In the genomic region with DNA sequence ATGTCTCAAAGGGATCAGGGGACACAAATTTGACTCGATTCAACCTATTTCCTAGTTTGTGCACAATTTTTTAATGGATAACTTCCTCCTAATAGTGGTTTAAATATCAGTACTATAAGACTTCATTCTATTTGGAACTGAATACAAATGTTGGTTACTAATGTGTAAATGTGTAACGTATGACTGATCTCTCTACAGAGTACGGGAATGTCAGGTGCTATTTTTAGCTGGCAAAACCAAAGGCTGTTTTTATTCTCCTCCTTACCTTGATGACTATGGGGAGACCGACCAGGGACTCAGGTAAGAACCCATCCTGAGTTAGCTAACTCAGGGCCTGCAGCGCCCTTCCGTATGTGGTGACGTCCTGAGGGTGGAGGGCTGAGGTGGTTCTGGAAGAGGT, we compare ENCODE assay signal across 19 cellular contexts. TPM values are rescaled to one million over a fixed set of nuclear protein-coding genes. Genes with fewer than 3 reads are reported as not detected.
DNase-seq lines count a peak whose midpoint lies in the region; ATAC-seq, FAIRE-seq and TF ChIP-seq lines count a peak whose summit lies in the region.
"Had no signal": no experiment of that assay in that cellular context is flagged by ENCODE, and none has a peak within 500 bp of the region (broad histone marks: within the 10 kb centered on the region; RNA-seq: fewer than 3 reads in every experiment).

No MANE protein-coding gene starts in this region.

- H3K4me1 Mint-ChIP-seq in astrocyte (ENCODE audit: low read depth, unreplicated experiment): peaks cover 24% of the 10 kb centered on the region
- peaks cover 19 to 52% (median 36%) of the 10 kb centered on the region in 7 donors for H3K4me1 Mint-ChIP-seq in naive thymus-derived CD4-positive, alpha-beta T cell
- peaks cover 7 to 19% of the 10 kb centered on the region in 2 donors for H3K4me1 Mint-ChIP-seq in stimulated activated naive B cell treated with anti-CD40 and anti-IgM and Interleukin-4, amounts not matched to agents 10 μg/mL and 1 μg/mL and 100 μg/mL, for 72 hours

- H3K4me2 ChIP-seq in HepG2 (ENCODE audit: low read depth, low read length): no peak overlapping the region
- no peak overlapping the region for H3K4me2 ChIP-seq in astrocyte (ENCODE audit: low read length)
- H3K4me2 ChIP-seq: PC-9 had no signal

- TF ChIP-seq CTCF in HepG2 (CRISPR knock-in tag; IDR thresholded peaks at IDR 0.05): no peak
- no peak for TF ChIP-seq CTCF in right lobe of liver (IDR thresholded peaks at IDR 0.05)
- TF ChIP-seq CTCF in astrocyte (IDR thresholded peaks at IDR 0.05; ENCODE audit: insufficient read depth, low read depth, low read length): no peak

- TF ChIP-seq RAD21 in HepG2 (CRISPR knock-in tag; IDR thresholded peaks at IDR 0.05): no peak

- H2AFZ ChIP-seq in HepG2 (ENCODE audit: low read length): no peak overlapping the region
- H2AFZ ChIP-seq in astrocyte (ENCODE audit: low read depth, low read length): no peak overlapping the region
- H2AFZ ChIP-seq: PC-9 had no signal

- H3K4me1 ChIP-seq in HepG2 (ENCODE audit: insufficient read depth, low read length) (no peaks in the 10 kb centered on the region), right lobe of liver (no peaks in the 10 kb centered on the region), astrocyte (ENCODE audit: insufficient read depth, low read length) (peaks cover 26% of the 10 kb centered on the region), HAP-1 (no peaks in the 10 kb centered on the region)
- peaks cover 10 to 16% of the 10 kb centered on the region in 2 donors for H3K4me1 ChIP-seq in naive thymus-derived CD4-positive, alpha-beta T cell (ENCODE audit: control insufficient read depth in 2 of 2, insufficient read depth in 2 of 2, low read length in 2 of 2)
- H3K4me1 ChIP-seq: BE2C had no signal

- DNase-seq in HepG2 (ENCODE audit: low spot score) (no peak), right lobe of liver (no peak), astrocyte (ENCODE audit: low read depth) (no peak), epidermal melanocyte (ENCODE audit: insufficient read length, low spot score) (no peak), HAP-1 (ENCODE audit: low spot score in 2 of 2) (no peak), GM12891 (ENCODE audit: insufficient read length, low spot score) (no peak)
- DNase-seq in naive thymus-derived CD4-positive, alpha-beta T cell: no peak
- no peak for DNase-seq in stimulated activated naive B cell treated with anti-CD40 and anti-IgM and Interleukin-4, amounts not matched to agents 10 μg/mL and 1 μg/mL and 100 μg/mL, for 72 hours
- DNase-seq: BE2C, DMS 273 treated with DMSO at 0.1 percent for 48 hours, GOT3, HFFc6, Karpas-422, NCI-H1930, NCI-H2171, NCI-H446 treated with DMSO at 0.1 percent for 48 hours, NCI-H748 treated with DMSO at 0.1 percent for 48 hours, PC-9 had no signal

- H3K27ac ChIP-seq in HepG2 (ENCODE audit: extremely low read length, insufficient read depth, low read length): no peak overlapping the region
- no peak overlapping the region for H3K27ac ChIP-seq in right lobe of liver
- no peak overlapping the region for H3K27ac ChIP-seq in astrocyte (ENCODE audit: low read depth, low read length)
- H3K27ac ChIP-seq in naive thymus-derived CD4-positive, alpha-beta T cell (ENCODE audit: low read depth, low read length): no peak overlapping the region
- H3K27ac ChIP-seq: PC-9 had no signal

- no peak overlapping the region for H3K4me3 ChIP-seq in HepG2 (replicated peaks in 1 of 3; ENCODE audit: insufficient read depth in 1 of 3, low read depth in 2 of 3, low read length in 3 of 3)
- H3K4me3 ChIP-seq in right lobe of liver: no peak overlapping the region
- no peak overlapping the region for H3K4me3 ChIP-seq in astrocyte (ENCODE audit: insufficient read depth, low read depth, low read length)
- H3K4me3 ChIP-seq in naive thymus-derived CD4-positive, alpha-beta T cell (ENCODE audit: low read length): no peak overlapping the region
- no peak overlapping the region for H3K4me3 ChIP-seq in HAP-1
- H3K4me3 ChIP-seq: PC-9 had no signal

- H3K9ac ChIP-seq in HepG2 (ENCODE audit: insufficient read depth, low read depth, low read length): no peak overlapping the region
- no peak overlapping the region for H3K9ac ChIP-seq in astrocyte (ENCODE audit: low read length)

- CTCF ChIA-PET in HepG2 (lab: Yijun Ruan, JAX; ENCODE audit: low intra/inter-chr PET ratio, low total read pairs): no interaction called here
- CTCF ChIA-PET in naive thymus-derived CD4-positive, alpha-beta T cell (lab: Charles Lee): interaction anchor here (1.0 to 2.2 kb wide), 2 partner anchors 36 to 585 kb away, joined by 3 to 9 read pairs; no protein-coding TSS in a partner anchor

- no peak overlapping the region for H3K27ac Mint-ChIP-seq in astrocyte (ENCODE audit: unreplicated experiment)
- H3K27ac Mint-ChIP-seq in naive thymus-derived CD4-positive, alpha-beta T cell: peak overlapping the region in 8 of 9 donors; percentile 54 to 89 (median 74)
- peak overlapping the region; percentile 62 for H3K27ac Mint-ChIP-seq in stimulated activated naive B cell treated with anti-CD40 and anti-IgM and Interleukin-4, amounts not matched to agents 10 μg/mL and 1 μg/mL and 100 μg/mL, for 72 hours
- H3K27ac Mint-ChIP-seq: HFFc6 had no signal

- TF ChIP-seq EP300 in HepG2 (IDR thresholded peaks at IDR 0.05; ENCODE audit: low read depth in 2 of 2, low read length in 2 of 2) (no peak), HepG2 (CRISPR knock-in tag; IDR thresholded peaks at IDR 0.05; ENCODE audit: borderline replicate concordance) (no peak)

- intact Hi-C loops in HepG2 (cut with micrococcal nuclease; ENCODE audit: unreplicated experiment) (no loop called here), right lobe of liver (cut with DNase I) (no loop called here)
- intact Hi-C loops in naive thymus-derived CD4-positive, alpha-beta T cell (cut with micrococcal nuclease): no loop called here

- H3K9me3 Mint-ChIP-seq in astrocyte (ENCODE audit: unreplicated experiment): no peaks in the 10 kb centered on the region
- H3K9me3 Mint-ChIP-seq in naive thymus-derived CD4-positive, alpha-beta T cell: peaks cover 0 to 5% (median 0%) of the 10 kb centered on the region in 11 donors
- peaks cover 0 to 1% of the 10 kb centered on the region in 2 donors for H3K9me3 Mint-ChIP-seq in stimulated activated naive B cell treated with anti-CD40 and anti-IgM and Interleukin-4, amounts not matched to agents 10 μg/mL and 1 μg/mL and 100 μg/mL, for 72 hours
- H3K9me3 Mint-ChIP-seq: HFFc6 had no signal

- H4K20me1 ChIP-seq in HepG2 (ENCODE audit: insufficient read depth, low read length): no peaks in the 10 kb centered on the region
- no peaks in the 10 kb centered on the region for H4K20me1 ChIP-seq in astrocyte (ENCODE audit: insufficient read depth, low read length)

- FAIRE-seq in HepG2 (lab: Jason Lieb, UNC) (peak; percentile 44), astrocyte (lab: Jason Lieb, UNC) (no peak), GM12891 (lab: Jason Lieb, UNC) (no peak)

- ATAC-seq in HepG2: no peak
- no peak for ATAC-seq in right lobe of liver
- no peak for ATAC-seq in naive thymus-derived CD4-positive, alpha-beta T cell
- ATAC-seq in stimulated activated naive B cell treated with anti-CD40 and anti-IgM and Interleukin-4, amounts not matched to agents 10 μg/mL and 1 μg/mL and 100 μg/mL, for 72 hours (replicated peaks): no peak

- H3K27me3 ChIP-seq in HepG2 (ENCODE audit: control insufficient read depth in 1 of 2, insufficient read depth in 2 of 2, low read length in 2 of 2) (no peaks in the 10 kb centered on the region), right lobe of liver (no peaks in the 10 kb centered on the region), astrocyte (ENCODE audit: insufficient read depth, low read length) (no peaks in the 10 kb centered on the region), HAP-1 (ENCODE audit: low read depth) (no peaks in the 10 kb centered on the region)
- no peaks in the 10 kb centered on the region for H3K27me3 ChIP-seq in naive thymus-derived CD4-positive, alpha-beta T cell (ENCODE audit: control insufficient read depth in 2 of 2, insufficient read depth in 2 of 2, low read length in 2 of 2)
- H3K27me3 ChIP-seq: BE2C had no signal

- H3K27me3 Mint-ChIP-seq in astrocyte (ENCODE audit: low read depth, unreplicated experiment): no peaks in the 10 kb centered on the region
- no peaks in the 10 kb centered on the region for H3K27me3 Mint-ChIP-seq in naive thymus-derived CD4-positive, alpha-beta T cell
- H3K27me3 Mint-ChIP-seq in stimulated activated naive B cell treated with anti-CD40 and anti-IgM and Interleukin-4, amounts not matched to agents 10 μg/mL and 1 μg/mL and 100 μg/mL, for 72 hours: no peaks in the 10 kb centered on the region

- no TSS peak for BruUV-seq in HepG2 (replicated peaks; lab: Mats Ljungman, UMichigan)

- no peak for TF ChIP-seq POLR2A in HepG2 (IDR thresholded peaks at IDR 0.05; ENCODE audit: insufficient read depth in 1 of 2, low read depth in 2 of 2, low read length in 2 of 2)
- no peak for TF ChIP-seq POLR2A in right lobe of liver (IDR thresholded peaks at IDR 0.05)
- no peak for TF ChIP-seq POLR2A in GM12891 (IDR thresholded peaks at IDR 0.05; ENCODE audit: low read depth, low read length)

- H3K4me3 Mint-ChIP-seq in astrocyte (ENCODE audit: unreplicated experiment): peak overlapping the region; percentile 52
- H3K4me3 Mint-ChIP-seq in naive thymus-derived CD4-positive, alpha-beta T cell: no peak overlapping the region
- no peak overlapping the region for H3K4me3 Mint-ChIP-seq in stimulated activated naive B cell treated with anti-CD40 and anti-IgM and Interleukin-4, amounts not matched to agents 10 μg/mL and 1 μg/mL and 100 μg/mL, for 72 hours
- H3K4me3 Mint-ChIP-seq: HFFc6 had no signal

- POLR2A ChIA-PET in HepG2 (lab: Yijun Ruan, JAX): no interaction called here
- POLR2A ChIA-PET in naive thymus-derived CD4-positive, alpha-beta T cell (lab: Charles Lee): interaction anchor here (0.6 kb wide), 1 partner anchor 10 kb away, joined by 3 read pairs; no protein-coding TSS in a partner anchor

- H3K79me2 ChIP-seq in HepG2 (ENCODE audit: insufficient read depth, low read length) (no peaks in the 10 kb centered on the region), astrocyte (ENCODE audit: insufficient read depth, low read length) (no peaks in the 10 kb centered on the region)

- in situ Hi-C loops in HepG2 (cut with HindIII; ENCODE audit: extremely low pct_ligation_motif_present, low pct_unique_long_range_greater_than_20kb): no loop called here
- in situ Hi-C loops in HAP-1 (cut with MboI; ENCODE audit: low sequenced_read_pairs): no loop called here

- H3K36me3 Mint-ChIP-seq in astrocyte (ENCODE audit: low read depth, unreplicated experiment): peaks cover 31% of the 10 kb centered on the region
- H3K36me3 Mint-ChIP-seq in naive thymus-derived CD4-positive, alpha-beta T cell: peaks cover 0 to 63% (median 42%) of the 10 kb centered on the region in 5 donors
- peaks cover 28 to 64% of the 10 kb centered on the region in 2 donors for H3K36me3 Mint-ChIP-seq in stimulated activated naive B cell treated with anti-CD40 and anti-IgM and Interleukin-4, amounts not matched to agents 10 μg/mL and 1 μg/mL and 100 μg/mL, for 72 hours

- H3K36me3 ChIP-seq in HepG2 (replicated peaks in 1 of 2; ENCODE audit: control insufficient read depth in 1 of 2, insufficient read depth in 2 of 2, low read length in 2 of 2): peaks cover 23 to 64% of the 10 kb centered on the region in 2 experiments
- H3K36me3 ChIP-seq in right lobe of liver: peaks cover 5 to 81% (median 50%) of the 10 kb centered on the region in 4 donors
- peaks cover 23% of the 10 kb centered on the region for H3K36me3 ChIP-seq in astrocyte (ENCODE audit: insufficient read depth, low read length)
- peaks cover 23 to 56% (median 27%) of the 10 kb centered on the region in 3 experiments for H3K36me3 ChIP-seq in naive thymus-derived CD4-positive, alpha-beta T cell (ENCODE audit: control insufficient read depth in 2 of 3, insufficient read depth in 3 of 3, low read length in 3 of 3)
- peaks cover 41% of the 10 kb centered on the region for H3K36me3 ChIP-seq in HAP-1 (replicated peaks)

- no peaks in the 10 kb centered on the region for H3K9me3 ChIP-seq in HepG2 (ENCODE audit: low read length)
- no peaks in the 10 kb centered on the region for H3K9me3 ChIP-seq in right lobe of liver
- no peaks in the 10 kb centered on the region for H3K9me3 ChIP-seq in astrocyte (ENCODE audit: insufficient read depth, low read depth, low read length)
- H3K9me3 ChIP-seq in naive thymus-derived CD4-positive, alpha-beta T cell (ENCODE audit: control insufficient read depth in 2 of 3, low read length in 3 of 3): no peaks in the 10 kb centered on the region
- H3K9me3 ChIP-seq in HAP-1: no peaks in the 10 kb centered on the region
- H3K9me3 ChIP-seq: BE2C had no signal

- WGBS in HepG2 (ENCODE audit: low lambda C conversion rate): 96% methylated on average over 7 of the region's 7 CpGs
- WGBS in right lobe of liver (ENCODE audit: insufficient coverage, low coverage, low lambda C conversion rate, missing lambda C conversion rate): 82% methylated on average over 4 of the region's 7 CpGs

RNA-seq across cellular contexts. Expression of gene PRPH2, which starts 33.0 kb away (rescaled TPM):
- total RNA-seq in HepG2 (2016; rRNA removed; fragmentation: Illumina TruSeq; extraction: Trizol) (0.04 and 0.06 TPM in 2 replicates), right lobe of liver (under 1 TPM in 1 of 6 experiments, not detected in 5; 0.16 TPM), astrocyte (not detected in 2 replicates)
- total RNA-seq in HepG2 (2016; cell fraction: cytosol; rRNA removed; fragmentation: Illumina TruSeq; extraction: Trizol; ENCODE audit: low read depth): 0.10 TPM in 1 of 2 replicates, not detected in the other
- 0.04 TPM in 1 of 2 replicates, not detected in the other for total RNA-seq in HepG2 (2016; cell fraction: insoluble cytoplasmic fraction; rRNA removed; fragmentation: Illumina TruSeq; extraction: Trizol)
- total RNA-seq in HepG2 (2016; cell fraction: membrane; rRNA removed; fragmentation: Illumina TruSeq; extraction: Trizol): 0.10 TPM in 1 of 2 replicates, not detected in the other
- not detected in 2 replicates for total RNA-seq in HepG2 (2016; cell fraction: nucleus; rRNA removed; fragmentation: Illumina TruSeq; extraction: Trizol)
- 0.03 and 0.05 TPM in 2 replicates for polyA plus RNA-seq in HepG2 (2011; rRNA removed)
- 0.05 TPM in 2 replicates for polyA plus RNA-seq in HepG2 (2011; cell fraction: cytosol; rRNA removed)
- polyA plus RNA-seq in HepG2 (2011; cell fraction: nucleus; rRNA removed): 0.08 TPM in 1 of 2 replicates, not detected in the other
- not detected in 2 replicates for polyA plus RNA-seq in HepG2 (2012)
- polyA plus RNA-seq in HepG2 (2016; cell fraction: cytosol; fragmentation: Illumina TruSeq; extraction: Trizol; ENCODE audit: low read depth): not detected in 2 replicates
- polyA plus RNA-seq in HepG2 (2016; cell fraction: insoluble cytoplasmic fraction; fragmentation: Illumina TruSeq; extraction: Trizol; ENCODE audit: low read depth): not detected in 2 replicates
- polyA plus RNA-seq in HepG2 (2016; cell fraction: membrane; fragmentation: Illumina TruSeq; extraction: Trizol; ENCODE audit: low read depth): not detected in 2 replicates
- polyA plus RNA-seq in HepG2 (2016; cell fraction: nucleus; fragmentation: Illumina TruSeq; extraction: Trizol; ENCODE audit: insufficient read depth, low read depth): not detected in 2 replicates
- polyA minus RNA-seq in HepG2 (2011; rRNA and poly(A)+ RNA removed; ENCODE audit: low replicate concordance): not detected in 2 replicates
- not detected in 2 replicates for polyA minus RNA-seq in HepG2 (2011; cell fraction: cytosol; rRNA and poly(A)+ RNA removed)
- 0.12 TPM in 1 of 2 replicates, not detected in the other for polyA minus RNA-seq in HepG2 (2011; cell fraction: nucleus; rRNA and poly(A)+ RNA removed)
- not detected for total RNA-seq in naive thymus-derived CD4-positive, alpha-beta T cell
- polyA plus RNA-seq in naive thymus-derived CD4-positive, alpha-beta T cell: under 1 TPM; 0.14 to 0.20 TPM
- 0.04 TPM for polyA plus RNA-seq in GM12891 (2012; ENCODE audit: low read depth, missing spikeins)
- total RNA-seq: Daoy, PC-9 had no signal

RNA-seq across cellular contexts. Expression of gene TBCC, which starts 56.5 kb away (rescaled TPM):
- total RNA-seq in HepG2 (2016; rRNA removed; fragmentation: Illumina TruSeq; extraction: Trizol) (36.1 and 43.2 TPM in 2 replicates), right lobe of liver (10 to 100 TPM in 2 of 6 experiments, 1 to 10 TPM in 4; 5.4 to 12.2 (median 6.3) TPM), astrocyte (25.8 and 27.4 TPM in 2 replicates)
- 13.4 and 14.0 TPM in 2 replicates for total RNA-seq in HepG2 (2016; cell fraction: cytosol; rRNA removed; fragmentation: Illumina TruSeq; extraction: Trizol; ENCODE audit: low read depth)
- 37.2 and 41.5 TPM in 2 replicates for total RNA-seq in HepG2 (2016; cell fraction: insoluble cytoplasmic fraction; rRNA removed; fragmentation: Illumina TruSeq; extraction: Trizol)
- 20.4 and 22.9 TPM in 2 replicates for total RNA-seq in HepG2 (2016; cell fraction: membrane; rRNA removed; fragmentation: Illumina TruSeq; extraction: Trizol)
- total RNA-seq in HepG2 (2016; cell fraction: nucleus; rRNA removed; fragmentation: Illumina TruSeq; extraction: Trizol): 17.5 and 20.0 TPM in 2 replicates
- 14.8 and 18.0 TPM in 2 replicates for polyA plus RNA-seq in HepG2 (2011; rRNA removed)
- 14.9 and 15.6 TPM in 2 replicates for polyA plus RNA-seq in HepG2 (2011; cell fraction: cytosol; rRNA removed)
- polyA plus RNA-seq in HepG2 (2011; cell fraction: nucleus; rRNA removed): 12.6 and 13.8 TPM in 2 replicates
- 12.0 and 15.3 TPM in 2 replicates for polyA plus RNA-seq in HepG2 (2012)
- 5.2 and 5.5 TPM in 2 replicates for polyA plus RNA-seq in HepG2 (2016; cell fraction: cytosol; fragmentation: Illumina TruSeq; extraction: Trizol; ENCODE audit: low read depth)
- 26.8 and 28.7 TPM in 2 replicates for polyA plus RNA-seq in HepG2 (2016; cell fraction: insoluble cytoplasmic fraction; fragmentation: Illumina TruSeq; extraction: Trizol; ENCODE audit: low read depth)
- 7.8 and 9.2 TPM in 2 replicates for polyA plus RNA-seq in HepG2 (2016; cell fraction: membrane; fragmentation: Illumina TruSeq; extraction: Trizol; ENCODE audit: low read depth)
- 20.6 and 21.7 TPM in 2 replicates for polyA plus RNA-seq in HepG2 (2016; cell fraction: nucleus; fragmentation: Illumina TruSeq; extraction: Trizol; ENCODE audit: insufficient read depth, low read depth)
- polyA minus RNA-seq in HepG2 (2011; rRNA and poly(A)+ RNA removed; ENCODE audit: low replicate concordance): 10.7 and 14.8 TPM in 2 replicates
- 8.2 and 9.3 TPM in 2 replicates for polyA minus RNA-seq in HepG2 (2011; cell fraction: cytosol; rRNA and poly(A)+ RNA removed)
- 7.6 and 7.7 TPM in 2 replicates for polyA minus RNA-seq in HepG2 (2011; cell fraction: nucleus; rRNA and poly(A)+ RNA removed)
- 10 to 100 TPM; 39.6 to 74.8 (median 71.4) TPM for total RNA-seq in naive thymus-derived CD4-positive, alpha-beta T cell
- 100 to 1,000 TPM; 103 to 119 TPM for polyA plus RNA-seq in naive thymus-derived CD4-positive, alpha-beta T cell
- 13.4 TPM for polyA plus RNA-seq in GM12891 (2012; ENCODE audit: low read depth, missing spikeins)
